1 cellular context compared by ENCODE assay signal in the genomic region with DNA sequence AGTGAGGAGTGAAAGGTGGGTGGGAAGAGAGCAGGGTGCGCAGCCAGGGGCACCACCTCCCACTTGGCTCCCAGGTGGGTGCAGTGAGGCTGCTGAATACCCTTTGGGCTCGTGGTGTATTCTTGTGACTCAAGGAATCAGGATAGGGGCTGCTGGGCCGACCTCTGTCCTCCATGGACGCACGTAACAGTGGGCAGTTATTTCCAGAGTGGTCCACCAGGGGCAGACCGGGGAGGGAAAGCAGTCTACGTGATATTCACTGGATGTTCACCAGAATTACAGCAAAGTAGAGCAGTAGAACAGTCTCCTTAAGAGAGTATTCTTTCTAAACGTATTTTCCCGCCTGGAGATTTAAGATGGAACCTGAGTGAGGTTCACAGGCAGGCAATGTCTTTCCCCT.
TF ChIP-seq lines count a peak whose summit lies in the region.

No MANE protein-coding gene starts in this region.

TF ChIP-seq in SK-N-SH, 30 proteins besides CTCF, POLR2A, EP300 and RAD21 (continued from another document):
- TF ChIP-seq, protein P1, sequence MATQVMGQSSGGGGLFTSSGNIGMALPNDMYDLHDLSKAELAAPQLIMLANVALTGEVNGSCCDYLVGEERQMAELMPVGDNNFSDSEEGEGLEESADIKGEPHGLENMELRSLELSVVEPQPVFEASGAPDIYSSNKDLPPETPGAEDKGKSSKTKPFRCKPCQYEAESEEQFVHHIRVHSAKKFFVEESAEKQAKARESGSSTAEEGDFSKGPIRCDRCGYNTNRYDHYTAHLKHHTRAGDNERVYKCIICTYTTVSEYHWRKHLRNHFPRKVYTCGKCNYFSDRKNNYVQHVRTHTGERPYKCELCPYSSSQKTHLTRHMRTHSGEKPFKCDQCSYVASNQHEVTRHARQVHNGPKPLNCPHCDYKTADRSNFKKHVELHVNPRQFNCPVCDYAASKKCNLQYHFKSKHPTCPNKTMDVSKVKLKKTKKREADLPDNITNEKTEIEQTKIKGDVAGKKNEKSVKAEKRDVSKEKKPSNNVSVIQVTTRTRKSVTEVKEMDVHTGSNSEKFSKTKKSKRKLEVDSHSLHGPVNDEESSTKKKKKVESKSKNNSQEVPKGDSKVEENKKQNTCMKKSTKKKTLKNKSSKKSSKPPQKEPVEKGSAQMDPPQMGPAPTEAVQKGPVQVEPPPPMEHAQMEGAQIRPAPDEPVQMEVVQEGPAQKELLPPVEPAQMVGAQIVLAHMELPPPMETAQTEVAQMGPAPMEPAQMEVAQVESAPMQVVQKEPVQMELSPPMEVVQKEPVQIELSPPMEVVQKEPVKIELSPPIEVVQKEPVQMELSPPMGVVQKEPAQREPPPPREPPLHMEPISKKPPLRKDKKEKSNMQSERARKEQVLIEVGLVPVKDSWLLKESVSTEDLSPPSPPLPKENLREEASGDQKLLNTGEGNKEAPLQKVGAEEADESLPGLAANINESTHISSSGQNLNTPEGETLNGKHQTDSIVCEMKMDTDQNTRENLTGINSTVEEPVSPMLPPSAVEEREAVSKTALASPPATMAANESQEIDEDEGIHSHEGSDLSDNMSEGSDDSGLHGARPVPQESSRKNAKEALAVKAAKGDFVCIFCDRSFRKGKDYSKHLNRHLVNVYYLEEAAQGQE (IDR thresholded peaks at IDR 0.05; ENCODE audit: low read depth, low read length), result no peak
- TF ChIP-seq SMC3 (IDR thresholded peaks at IDR 0.05; ENCODE audit: low read depth, low read length) (no peak), FOXJ3 (CRISPR knock-in tag; IDR thresholded peaks at IDR 0.05) (no peak), YY1 (IDR thresholded peaks at IDR 0.05; ENCODE audit: low read depth) (no peak)
